8 cellular contexts compared by ENCODE assay signal in the genomic region with DNA sequence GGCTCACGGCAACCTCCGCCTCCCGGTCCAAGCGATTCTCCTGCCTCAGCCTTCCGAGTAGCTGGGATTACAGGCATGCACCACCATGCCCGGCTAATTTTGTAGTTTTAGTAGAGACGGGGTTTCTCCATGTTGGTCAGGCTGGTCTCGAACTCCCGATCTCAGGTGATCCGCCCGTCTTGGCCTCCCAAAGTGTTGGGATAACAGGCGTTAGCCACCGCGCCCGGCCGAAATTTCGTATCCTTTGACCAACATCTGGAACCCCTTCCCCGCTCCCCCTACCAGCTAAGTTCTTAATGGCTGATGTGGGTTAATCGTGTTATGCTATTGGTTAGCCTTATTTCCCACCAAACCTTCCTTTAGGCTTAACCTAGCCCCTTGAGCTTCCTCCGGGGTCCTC.
DNase-seq lines count a peak whose midpoint lies in the region; ATAC-seq and TF ChIP-seq lines count a peak whose summit lies in the region.
"Not testable (repeated sequence)": the region's sequence is repeated elsewhere in the genome, so short reads cannot be mapped to it uniquely, and the experiment has no call there.

No MANE protein-coding gene starts in this region.

- intact Hi-C loops in activated T-helper 2 cell treated with anti-CD3 and anti-CD28 coated beads, Interferon-gamma antibody, Interleukin-2, Interleukin-4, amounts not matched to agents 10 μg/mL and 5 μg/mL and 100 μg/mL, durations not matched to agents 14 hours and 24 hours and 36 hours (cut with micrococcal nuclease); dendritic cell treated with granulocyte-macrophage colony-stimulating factor and Interleukin-4, amounts not matched to agents 40 ng/mL and 50 ng/mL, for 4 days (cut with micrococcal nuclease); psoas muscle (cut with DNase I); tibial artery (cut with DNase I; ENCODE audit: low total_unique reads): not testable (repeated sequence)

- H3K27ac ChIP-seq in CD8-positive, alpha-beta memory T cell (ENCODE audit: low read depth, low read length), result peak overlapping the region; percentile 46
- H3K27ac ChIP-seq in RWPE1 (peak overlapping the region; percentile 85; the same call in 1 of the 2 replicates), tibial artery (peak overlapping the region in 1 of 2 donors; percentile 79)
- not testable (repeated sequence) for H3K27ac ChIP-seq in psoas muscle

- H3K9me3 Mint-ChIP-seq in CD8-positive, alpha-beta memory T cell; activated T-helper 2 cell treated with anti-CD3 and anti-CD28 coated beads, Interferon-gamma antibody, Interleukin-2, Interleukin-4, amounts not matched to agents 10 μg/mL and 5 μg/mL and 100 μg/mL, durations not matched to agents 14 hours and 24 hours and 36 hours; dendritic cell treated with granulocyte-macrophage colony-stimulating factor and Interleukin-4, amounts not matched to agents 40 ng/mL and 50 ng/mL, for 4 days; glutamatergic neuron (ENCODE audit: unreplicated experiment); mesothelial cell of epicardium: not testable (repeated sequence)

- H3K4me3 Mint-ChIP-seq in CD8-positive, alpha-beta memory T cell, result peak overlapping the region; percentile 46 to 89 (median 74)
- H3K4me3 Mint-ChIP-seq in activated T-helper 2 cell treated with anti-CD3 and anti-CD28 coated beads, Interferon-gamma antibody, Interleukin-2, Interleukin-4, amounts not matched to agents 10 μg/mL and 5 μg/mL and 100 μg/mL, durations not matched to agents 14 hours and 24 hours and 36 hours (ENCODE audit: low read depth), result peak overlapping the region; percentile 80
- peak overlapping the region; percentile 78 for H3K4me3 Mint-ChIP-seq in dendritic cell treated with granulocyte-macrophage colony-stimulating factor and Interleukin-4, amounts not matched to agents 40 ng/mL and 50 ng/mL, for 4 days
- H3K4me3 Mint-ChIP-seq in glutamatergic neuron (ENCODE audit: unreplicated experiment), result peak overlapping the region; percentile 20
- H3K4me3 Mint-ChIP-seq in mesothelial cell of epicardium, result peak overlapping the region; percentile 61

- not testable (repeated sequence) for H3K36me3 ChIP-seq in CD8-positive, alpha-beta memory T cell (ENCODE audit: insufficient read depth, low read length); psoas muscle (ENCODE audit: insufficient read depth in 1 of 2, low read depth in 1 of 2); tibial artery

- peaks cover 58% of the 10 kb centered on the region for H3K4me1 ChIP-seq in CD8-positive, alpha-beta memory T cell (ENCODE audit: insufficient read depth, low read length)
- H3K4me1 ChIP-seq in psoas muscle, result peaks cover 19% of the 10 kb centered on the region
- peaks cover 0 to 49% (median 22%) of the 10 kb centered on the region in 4 donors for H3K4me1 ChIP-seq in tibial artery

- ATAC-seq in psoas muscle, result not testable (repeated sequence)

- POLR2A ChIA-PET in CD8-positive, alpha-beta memory T cell (lab: Charles Lee), result interaction anchor here (0.5 to 2.2 kb wide), 7 partner anchors 39 to 225 kb away, joined by 3 to 5 read pairs (median 5); a partner anchor contains a TSS
- POLR2A ChIA-PET in RWPE1 (lab: Yijun Ruan, JAX; ENCODE audit: low non-redundant PET), result not testable (repeated sequence)

- peaks cover 70 to 85% (median 72%) of the 10 kb centered on the region in 3 donors for H3K4me1 Mint-ChIP-seq in CD8-positive, alpha-beta memory T cell
- peaks cover 71% of the 10 kb centered on the region for H3K4me1 Mint-ChIP-seq in activated T-helper 2 cell treated with anti-CD3 and anti-CD28 coated beads, Interferon-gamma antibody, Interleukin-2, Interleukin-4, amounts not matched to agents 10 μg/mL and 5 μg/mL and 100 μg/mL, durations not matched to agents 14 hours and 24 hours and 36 hours (ENCODE audit: low read depth)
- H3K4me1 Mint-ChIP-seq in dendritic cell treated with granulocyte-macrophage colony-stimulating factor and Interleukin-4, amounts not matched to agents 40 ng/mL and 50 ng/mL, for 4 days (ENCODE audit: low read depth), result peaks cover 84% of the 10 kb centered on the region
- peaks cover 20% of the 10 kb centered on the region for H3K4me1 Mint-ChIP-seq in glutamatergic neuron (ENCODE audit: low read depth, unreplicated experiment)
- H3K4me1 Mint-ChIP-seq in mesothelial cell of epicardium, result not testable (repeated sequence)

- not testable (repeated sequence) for H3K27me3 Mint-ChIP-seq in CD8-positive, alpha-beta memory T cell; activated T-helper 2 cell treated with anti-CD3 and anti-CD28 coated beads, Interferon-gamma antibody, Interleukin-2, Interleukin-4, amounts not matched to agents 10 μg/mL and 5 μg/mL and 100 μg/mL, durations not matched to agents 14 hours and 24 hours and 36 hours (ENCODE audit: low read depth); dendritic cell treated with granulocyte-macrophage colony-stimulating factor and Interleukin-4, amounts not matched to agents 40 ng/mL and 50 ng/mL, for 4 days; glutamatergic neuron (ENCODE audit: unreplicated experiment); mesothelial cell of epicardium (ENCODE audit: low read depth)

- not testable (repeated sequence) for H3K9me3 ChIP-seq in CD8-positive, alpha-beta memory T cell (ENCODE audit: low read length); psoas muscle; tibial artery

- peak overlapping the region; percentile 68 to 100 (median 92) for H3K27ac Mint-ChIP-seq in CD8-positive, alpha-beta memory T cell
- H3K27ac Mint-ChIP-seq in activated T-helper 2 cell treated with anti-CD3 and anti-CD28 coated beads, Interferon-gamma antibody, Interleukin-2, Interleukin-4, amounts not matched to agents 10 μg/mL and 5 μg/mL and 100 μg/mL, durations not matched to agents 14 hours and 24 hours and 36 hours, result peak overlapping the region; percentile 85
- peak overlapping the region; percentile 85 for H3K27ac Mint-ChIP-seq in dendritic cell treated with granulocyte-macrophage colony-stimulating factor and Interleukin-4, amounts not matched to agents 40 ng/mL and 50 ng/mL, for 4 days
- not testable (repeated sequence) for H3K27ac Mint-ChIP-seq in glutamatergic neuron (ENCODE audit: unreplicated experiment); mesothelial cell of epicardium

- H3K4me3 ChIP-seq in CD8-positive, alpha-beta memory T cell (ENCODE audit: low read length), result peak overlapping the region; percentile 55
- H3K4me3 ChIP-seq in psoas muscle (peak overlapping the region; percentile 84), tibial artery (peak overlapping the region; percentile 59 to 60)

- H3K27me3 ChIP-seq in CD8-positive, alpha-beta memory T cell (ENCODE audit: insufficient read depth, low read length, poor library complexity, severe bottlenecking); psoas muscle (ENCODE audit: insufficient read depth in 3 of 3, low read length in 2 of 3); tibial artery: not testable (repeated sequence)

- H3K36me3 Mint-ChIP-seq in CD8-positive, alpha-beta memory T cell; activated T-helper 2 cell treated with anti-CD3 and anti-CD28 coated beads, Interferon-gamma antibody, Interleukin-2, Interleukin-4, amounts not matched to agents 10 μg/mL and 5 μg/mL and 100 μg/mL, durations not matched to agents 14 hours and 24 hours and 36 hours (ENCODE audit: low read depth); dendritic cell treated with granulocyte-macrophage colony-stimulating factor and Interleukin-4, amounts not matched to agents 40 ng/mL and 50 ng/mL, for 4 days (ENCODE audit: low read depth); glutamatergic neuron (ENCODE audit: unreplicated experiment); mesothelial cell of epicardium: not testable (repeated sequence)

- not testable (repeated sequence) for DNase-seq in CD8-positive, alpha-beta memory T cell; RWPE1 (ENCODE audit: low spot score); activated T-helper 2 cell treated with anti-CD3 and anti-CD28 coated beads, Interferon-gamma antibody, Interleukin-2, Interleukin-4, amounts not matched to agents 10 μg/mL and 5 μg/mL and 100 μg/mL, durations not matched to agents 14 hours and 24 hours and 36 hours (ENCODE audit: low spot score); glutamatergic neuron; mesothelial cell of epicardium (ENCODE audit: low spot score in 2 of 2, unreplicated experiment in 2 of 2); psoas muscle; tibial artery

- not testable (repeated sequence) for TF ChIP-seq CTCF in RWPE1 (conservative IDR thresholded peaks at IDR 0.05; ENCODE audit: low read depth); glutamatergic neuron (IDR thresholded peaks at IDR 0.05; ENCODE audit: partially characterized antibody, unreplicated experiment); mesothelial cell of epicardium (IDR thresholded peaks at IDR 0.05; ENCODE audit: unreplicated experiment); psoas muscle (IDR thresholded peaks at IDR 0.05); tibial artery (IDR thresholded peaks at IDR 0.05)

- 95 to 98% (median 97%) methylated on average over 20 of the region's 20 CpGs for WGBS in psoas muscle, 3 donors

- CTCF ChIA-PET in CD8-positive, alpha-beta memory T cell (lab: Charles Lee), result interaction anchor here (1.0 to 9.0 kb wide), 10 partner anchors 21 to 239 kb away, joined by 3 to 131 read pairs (median 6); no protein-coding TSS in a partner anchor
- CTCF ChIA-PET in RWPE1 (lab: Yijun Ruan, JAX), result interaction anchor here (0.6 to 1.4 kb wide), 6 partner anchors 8 to 90 kb away, joined by 3 to 4 read pairs (median 3); no protein-coding TSS in a partner anchor

Comparison
In these comparisons a context has a peak if more than half of its experiments do, and no peak if none do; other contexts are left out.
1. H3K4me3 Mint-ChIP-seq: peak in every context shown above with its lines; median percentile 80 in activated T-helper 2 cell treated with anti-CD3 and anti-CD28 coated beads, Interferon-gamma antibody, Interleukin-2, Interleukin-4, amounts not matched to agents 10 μg/mL and 5 μg/mL and 100 μg/mL, durations not matched to agents 14 hours and 24 hours and 36 hours; 78 in dendritic cell treated with granulocyte-macrophage colony-stimulating factor and Interleukin-4, amounts not matched to agents 40 ng/mL and 50 ng/mL, for 4 days; 74 in CD8-positive, alpha-beta memory T cell; 61 in mesothelial cell of epicardium; 20 in glutamatergic neuron.